33 cellular contexts compared by ENCODE assay signal in the genomic region with DNA sequence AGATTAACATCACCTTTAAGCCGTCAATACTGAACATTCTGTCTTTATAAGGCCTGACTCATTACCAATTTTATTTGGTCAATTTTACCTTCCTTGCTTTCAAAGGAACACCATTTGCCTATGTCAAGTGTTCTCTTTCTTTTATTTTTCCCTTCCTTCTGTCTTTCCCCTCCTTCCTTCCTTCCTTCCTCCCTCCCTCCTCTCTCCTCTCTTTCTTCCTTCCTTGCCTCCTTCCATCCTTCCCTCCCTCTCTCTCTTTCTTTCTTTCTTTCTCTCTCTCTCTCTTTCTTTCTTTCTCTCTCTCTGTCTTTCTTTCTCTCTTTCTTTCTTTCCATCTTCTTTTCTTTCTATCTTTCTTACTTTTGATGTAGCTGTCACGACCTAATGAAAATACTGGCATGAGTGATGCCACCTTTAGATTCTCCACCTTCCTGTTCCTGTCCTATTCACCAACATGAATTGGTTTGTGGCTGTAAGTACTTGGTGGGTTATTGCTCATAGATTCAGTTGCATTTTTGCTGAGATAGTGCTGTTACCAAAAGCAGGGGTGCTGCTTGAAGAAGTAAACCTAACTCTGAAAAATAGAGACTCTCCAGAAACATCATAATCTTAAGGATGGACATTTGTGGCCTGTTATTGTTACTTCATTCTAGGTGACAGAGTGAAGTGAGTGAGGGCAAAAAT. TPM values are rescaled to one million over a fixed set of nuclear protein-coding genes. Genes with fewer than 3 reads are reported as not detected.
DNase-seq lines count a peak whose midpoint lies in the region; ATAC-seq, FAIRE-seq and TF ChIP-seq lines count a peak whose summit lies in the region.
"Had no signal": no experiment of that assay in that cellular context is flagged by ENCODE, and none has a peak within 500 bp of the region (broad histone marks: within the 10 kb centered on the region; RNA-seq: fewer than 3 reads in every experiment).

No MANE protein-coding gene starts in this region.

- POLR2A ChIA-PET in K562 (lab: Yijun Ruan, JAX), result no interaction called here

- in situ Hi-C loops in K562 (cut with MboI), result no loop called here

- no peak overlapping the region for H2BK12ac ChIP-seq in mesenchymal stem cell (ENCODE audit: low read length in 2 of 2)

- no peak overlapping the region for H4K91ac ChIP-seq in mesenchymal stem cell (ENCODE audit: low read length)

- H3K4me3 Mint-ChIP-seq in activated naive CD4-positive, alpha-beta T cell treated with anti-CD3 and anti-CD28 coated beads for 36 hours, result no peak overlapping the region
- no peak overlapping the region for H3K4me3 Mint-ChIP-seq in T-helper 17 cell
- H3K4me3 Mint-ChIP-seq in stimulated activated naive CD8-positive, alpha-beta T cell treated with anti-CD3 and anti-CD28 coated beads, Interleukin-15, Interleukin-2, amounts not matched to agents 100 ng/mL and 50 ng/mL, for 24 hours, result peak overlapping the region; percentile 11
- H3K4me3 Mint-ChIP-seq: endodermal cell had no signal

- H3K18ac ChIP-seq in mesenchymal stem cell (ENCODE audit: low read depth in 1 of 2, low read length in 2 of 2), result no peak overlapping the region

- H2BK5ac ChIP-seq in mesenchymal stem cell (ENCODE audit: low read depth, low read length, poor library complexity, severe bottlenecking), result no peak overlapping the region

- peak; percentile 83 to 94 for ATAC-seq in activated naive CD4-positive, alpha-beta T cell treated with anti-CD3 and anti-CD28 coated beads, Interleukin-2, amount 50 U/mL, for 72 hours
- ATAC-seq in T-helper 17 cell (no peak), K562 (no peak), GM18511 (IDR thresholded peaks at IDR 0.05; ENCODE audit: unreplicated experiment) (no peak)
- ATAC-seq: esophagus mucosa, HCT116, heart right ventricle, mucosa of descending colon had no signal

- no peak overlapping the region for H3K14ac ChIP-seq in mesenchymal stem cell (ENCODE audit: low read length in 2 of 2)

- H3K79me1 ChIP-seq in mesenchymal stem cell (replicated peaks; ENCODE audit: low read length, poor library complexity, severe bottlenecking), result no peaks in the 10 kb centered on the region

- H3K4me1 ChIP-seq in K562 (replicated peaks in 1 of 2; ENCODE audit: control insufficient read depth in 2 of 2, insufficient read depth in 2 of 2, low read length in 2 of 2), result peaks cover 18 to 41% of the 10 kb centered on the region in 2 experiments; a peak in 4 of 5 replicates
- no peaks in the 10 kb centered on the region for H3K4me1 ChIP-seq in mesenchymal stem cell (ENCODE audit: control insufficient read depth, insufficient read depth, low read depth, low read length)
- H3K4me1 ChIP-seq: parathyroid adenoma, right atrium auricular region, SJCRH30 had no signal

- no peak for TF ChIP-seq POLR2A in K562 (conservative IDR thresholded peaks at IDR 0.05)

- H3K9me3 ChIP-seq in T-helper 17 cell (ENCODE audit: control insufficient read depth, low read length, poor library complexity, severe bottlenecking), result no peaks in the 10 kb centered on the region
- no peaks in the 10 kb centered on the region for H3K9me3 ChIP-seq in K562 (replicated peaks; ENCODE audit: control insufficient read depth, insufficient read depth, low read depth, low read length)
- no peaks in the 10 kb centered on the region for H3K9me3 ChIP-seq in mesenchymal stem cell (ENCODE audit: control insufficient read depth, low read length)
- H3K9me3 ChIP-seq: heart right ventricle, MG63, mucosa of descending colon, right atrium auricular region, SJCRH30, thoracic aorta had no signal

- WGBS in K562 (ENCODE audit: insufficient coverage, low coverage, missing lambda C conversion rate), result 39% methylated on average over 2 of the region's 2 CpGs
- WGBS in mesenchymal stem cell, result 78% methylated on average over 2 of the region's 2 CpGs

- DNase-seq in activated naive CD4-positive, alpha-beta T cell treated with anti-CD3 and anti-CD28 coated beads, Interleukin-2, amount 50 U/mL, for 72 hours (ENCODE audit: low spot score in 2 of 2), result no peak
- DNase-seq in activated naive CD4-positive, alpha-beta T cell treated with anti-CD3 and anti-CD28 coated beads for 36 hours, result no peak
- DNase-seq in T-helper 17 cell, result no peak
- no peak for DNase-seq in K562 (ENCODE audit: extremely low read depth in 1 of 4, low spot score in 3 of 4)
- DNase-seq in mesenchymal stem cell, result no peak
- DNase-seq: activated CD8-positive, alpha-beta memory T cell treated with anti-CD3 and anti-CD28 coated beads, Interleukin-2, amount 50 U/mL, for 48 hours; activated gamma-delta T cell treated with Interleukin-2 at 50 U/mL for 16 hours; aorta; C1 segment of cervical spinal cord; DND-41; endodermal cell; foreskin fibroblast; heart right ventricle; MG63; mucosa of descending colon; NCI-H2081 treated with DMSO at 0.1 percent for 48 hours; NCI-H345; NCI-H774; SJCRH30; stimulated activated CD4-positive, alpha-beta T cell treated with anti-CD3 and anti-CD28 coated beads, Interleukin-4, amount 100 ng/mL, for 1 hour had no signal

- H3K36me3 Mint-ChIP-seq in activated naive CD4-positive, alpha-beta T cell treated with anti-CD3 and anti-CD28 coated beads, Interleukin-2, amount 50 U/mL, for 72 hours, result no peaks in the 10 kb centered on the region
- no peaks in the 10 kb centered on the region for H3K36me3 Mint-ChIP-seq in activated naive CD4-positive, alpha-beta T cell treated with anti-CD3 and anti-CD28 coated beads for 36 hours (ENCODE audit: low read depth)
- peaks cover 4% of the 10 kb centered on the region for H3K36me3 Mint-ChIP-seq in T-helper 17 cell (ENCODE audit: low read depth)
- no peaks in the 10 kb centered on the region for H3K36me3 Mint-ChIP-seq in stimulated activated naive CD8-positive, alpha-beta T cell treated with anti-CD3 and anti-CD28 coated beads, Interleukin-15, Interleukin-2, amounts not matched to agents 100 ng/mL and 50 ng/mL, for 24 hours (ENCODE audit: low read depth)

- H2BK120ac ChIP-seq in mesenchymal stem cell (ENCODE audit: low read depth, low read length), result no peak overlapping the region

- H4K20me1 ChIP-seq in K562 (replicated peaks; ENCODE audit: control insufficient read depth, insufficient read depth, low read length), result no peaks in the 10 kb centered on the region

- H3K9me1 ChIP-seq in K562 (ENCODE audit: control insufficient read depth, insufficient read depth, low read length), result no peaks in the 10 kb centered on the region

- H2AFZ ChIP-seq in K562 (ENCODE audit: low read depth, low read length) (no peak overlapping the region), mesenchymal stem cell (ENCODE audit: low read depth, low read length) (no peak overlapping the region)
- H2AFZ ChIP-seq: parathyroid adenoma had no signal

- BruUV-seq in K562 (replicated peaks; lab: Mats Ljungman, UMichigan), result no TSS peak

- no peak overlapping the region for H3K23ac ChIP-seq in mesenchymal stem cell (ENCODE audit: low read length in 2 of 2)

- H3K4me2 ChIP-seq in K562 (ENCODE audit: insufficient read depth, low read length) (no peak overlapping the region), mesenchymal stem cell (ENCODE audit: low read length, poor library complexity, severe bottlenecking) (no peak overlapping the region)

- no peaks in the 10 kb centered on the region for H3K27me3 Mint-ChIP-seq in activated naive CD4-positive, alpha-beta T cell treated with anti-CD3 and anti-CD28 coated beads for 36 hours (ENCODE audit: low read depth)
- H3K27me3 Mint-ChIP-seq in T-helper 17 cell, result no peaks in the 10 kb centered on the region
- H3K27me3 Mint-ChIP-seq in stimulated activated naive CD8-positive, alpha-beta T cell treated with anti-CD3 and anti-CD28 coated beads, Interleukin-15, Interleukin-2, amounts not matched to agents 100 ng/mL and 50 ng/mL, for 24 hours, result no peaks in the 10 kb centered on the region

- H2BK15ac ChIP-seq in mesenchymal stem cell (ENCODE audit: low read depth, poor library complexity, severe bottlenecking), result no peak overlapping the region

- peaks cover 5% of the 10 kb centered on the region; the same call in 2 of the 3 replicates for H3K79me2 ChIP-seq in K562 (ENCODE audit: control insufficient read depth, insufficient read depth, low read length)
- H3K79me2 ChIP-seq: parathyroid adenoma had no signal

- H3K27ac ChIP-seq in K562 (ENCODE audit: extremely low read depth, low read depth, low read length), result peak overlapping the region; percentile 12; the same call in 2 of the 3 replicates
- H3K27ac ChIP-seq in mesenchymal stem cell (ENCODE audit: low read length, poor library complexity, severe bottlenecking), result no peak overlapping the region
- H3K27ac ChIP-seq: cardiac muscle cell, coronary artery, heart right ventricle, parathyroid adenoma, right atrium auricular region, SJCRH30, thoracic aorta had no signal

- no peak for TF ChIP-seq EP300 in K562 (IDR thresholded peaks at IDR 0.05; ENCODE audit: low read length)

- peak overlapping the region in 1 of 2 donors; percentile 79 for H3K27ac Mint-ChIP-seq in activated naive CD4-positive, alpha-beta T cell treated with anti-CD3 and anti-CD28 coated beads, Interleukin-2, amount 50 U/mL, for 72 hours
- H3K27ac Mint-ChIP-seq in activated naive CD4-positive, alpha-beta T cell treated with anti-CD3 and anti-CD28 coated beads for 36 hours, result no peak overlapping the region
- H3K27ac Mint-ChIP-seq in T-helper 17 cell, result peak overlapping the region; percentile 84
- H3K27ac Mint-ChIP-seq in stimulated activated naive CD8-positive, alpha-beta T cell treated with anti-CD3 and anti-CD28 coated beads, Interleukin-15, Interleukin-2, amounts not matched to agents 100 ng/mL and 50 ng/mL, for 24 hours, result peak overlapping the region; percentile 81
- H3K27ac Mint-ChIP-seq: endodermal cell had no signal

- H3K9ac ChIP-seq in K562 (ENCODE audit: insufficient read depth in 1 of 2, low read depth in 2 of 2, low read length in 2 of 2) (no peak overlapping the region), mesenchymal stem cell (ENCODE audit: low read length) (no peak overlapping the region)
- H3K9ac ChIP-seq: parathyroid adenoma had no signal

- no peak for FAIRE-seq in K562 (lab: Jason Lieb, UNC)
- FAIRE-seq: urothelium cell line had no signal

- no peak for TF ChIP-seq RAD21 in K562 (CRISPR knock-in tag; conservative IDR thresholded peaks at IDR 0.05 in 1 of 2, IDR thresholded peaks at IDR 0.05 in 1 of 2)

- no peak for TF ChIP-seq CTCF in K562 (IDR thresholded peaks at IDR 0.05 in 2 of 3, conservative IDR thresholded peaks at IDR 0.05 in 1 of 3; ENCODE audit: insufficient read depth in 2 of 3, low read depth in 1 of 3, low read length in 3 of 3)

- no peaks in the 10 kb centered on the region for H3K9me3 Mint-ChIP-seq in activated naive CD4-positive, alpha-beta T cell treated with anti-CD3 and anti-CD28 coated beads, Interleukin-2, amount 50 U/mL, for 72 hours
- H3K9me3 Mint-ChIP-seq in activated naive CD4-positive, alpha-beta T cell treated with anti-CD3 and anti-CD28 coated beads for 36 hours, result no peaks in the 10 kb centered on the region
- no peaks in the 10 kb centered on the region for H3K9me3 Mint-ChIP-seq in stimulated activated naive CD8-positive, alpha-beta T cell treated with anti-CD3 and anti-CD28 coated beads, Interleukin-15, Interleukin-2, amounts not matched to agents 100 ng/mL and 50 ng/mL, for 24 hours
- H3K9me3 Mint-ChIP-seq: endodermal cell had no signal

- no peak overlapping the region for H2AK5ac ChIP-seq in mesenchymal stem cell (ENCODE audit: low read length, severe bottlenecking)

- intact Hi-C loops in activated naive CD4-positive, alpha-beta T cell treated with anti-CD3 and anti-CD28 coated beads for 36 hours (cut with micrococcal nuclease), result no loop called here
- intact Hi-C loops in K562 (cut with micrococcal nuclease), result no loop called here

- H3K4me1 Mint-ChIP-seq in activated naive CD4-positive, alpha-beta T cell treated with anti-CD3 and anti-CD28 coated beads for 36 hours (ENCODE audit: low read depth), result peaks cover 12% of the 10 kb centered on the region
- H3K4me1 Mint-ChIP-seq in T-helper 17 cell, result peaks cover 17% of the 10 kb centered on the region
- H3K4me1 Mint-ChIP-seq in stimulated activated naive CD8-positive, alpha-beta T cell treated with anti-CD3 and anti-CD28 coated beads, Interleukin-15, Interleukin-2, amounts not matched to agents 100 ng/mL and 50 ng/mL, for 24 hours (ENCODE audit: low read depth), result peaks cover 23% of the 10 kb centered on the region

- no peaks in the 10 kb centered on the region for H3K27me3 ChIP-seq in K562 (ENCODE audit: control insufficient read depth in 2 of 2, insufficient read depth in 2 of 2, low read length in 2 of 2)
- no peaks in the 10 kb centered on the region for H3K27me3 ChIP-seq in mesenchymal stem cell (ENCODE audit: control insufficient read depth in 1 of 2, insufficient read depth in 1 of 2, low read length in 2 of 2)
- H3K27me3 ChIP-seq: cardiac muscle cell, MG63, right atrium auricular region, SJCRH30 had no signal

- no peak overlapping the region for H3K4me3 ChIP-seq in K562
- no peak overlapping the region for H3K4me3 ChIP-seq in mesenchymal stem cell (ENCODE audit: insufficient read depth in 1 of 2, low read depth in 1 of 2, low read length in 2 of 2)
- H3K4me3 ChIP-seq: cardiac muscle cell, coronary artery, heart right ventricle, MG63, mucosa of descending colon, right atrium auricular region, SJCRH30, thoracic aorta had no signal

- CTCF ChIA-PET in activated naive CD4-positive, alpha-beta T cell treated with anti-CD3 and anti-CD28 coated beads for 36 hours (lab: Charles Lee), result no interaction called here
- CTCF ChIA-PET in K562 (lab: Yijun Ruan, JAX; ENCODE audit: low intra/inter-chr PET ratio), result no interaction called here

- no peak overlapping the region for H4K8ac ChIP-seq in mesenchymal stem cell (ENCODE audit: low read length)

- H3K36me3 ChIP-seq in K562 (ENCODE audit: control insufficient read depth, insufficient read depth, low read length) (no peaks in the 10 kb centered on the region), mesenchymal stem cell (ENCODE audit: control insufficient read depth in 1 of 2, insufficient read depth in 2 of 2, low read depth in 1 of 2, low read length in 2 of 2) (no peaks in the 10 kb centered on the region)
- H3K36me3 ChIP-seq: cardiac muscle cell, heart right ventricle, MG63, right atrium auricular region, SJCRH30, thoracic aorta had no signal

- H3K4ac ChIP-seq in mesenchymal stem cell (ENCODE audit: low read depth in 1 of 2, low read length in 2 of 2), result no peak overlapping the region

RNA-seq across cellular contexts. Expression of a gene that starts 33.8 kb away (rescaled TPM):
- total RNA-seq in activated naive CD4-positive, alpha-beta T cell treated with anti-CD3 and anti-CD28 coated beads, Interleukin-2, amount 50 U/mL, for 72 hours, result 100 to 1,000 TPM; 101 to 134 TPM
- total RNA-seq in activated naive CD4-positive, alpha-beta T cell treated with anti-CD3 and anti-CD28 coated beads for 36 hours, result 100 to 1,000 TPM; 110 to 114 TPM
- total RNA-seq in T-helper 17 cell (100 to 1,000 TPM; 160 to 187 TPM), K562 (2014; rRNA removed) (25.1 and 33.4 TPM in 2 replicates), K562 (2014; rRNA removed; fragmentation: Illumina TruSeq; extraction: Trizol) (27.3 and 28.7 TPM in 2 replicates), K562 (2015; rRNA removed; fragmentation: Illumina TruSeq; extraction: Trizol) (32.4 and 34.3 TPM in 2 replicates), K562 (2021) (49.4 and 53.8 TPM in 2 replicates)
- 66.2 and 95.4 TPM in 2 replicates for total RNA-seq in K562 (2011; cell fraction: chromatin; rRNA removed; ENCODE audit: low replicate concordance)
- 34.0 and 43.2 TPM in 2 replicates for total RNA-seq in K562 (2011; cell fraction: nucleolus; rRNA removed)
- total RNA-seq in K562 (2011; cell fraction: nucleoplasm; rRNA removed), result 56.7 and 77.1 TPM in 2 replicates
- polyA plus RNA-seq in K562 (2011; rRNA removed) (15.3 and 34.5 TPM in 2 replicates), K562 (2014; fragmentation: Illumina TruSeq; extraction: Trizol) (30.9 and 32.8 TPM in 2 replicates), K562 (2014; fragmentation: Nextera tagmentation; extraction: Ambion mirVana) (10 to 100 TPM; 14.4 to 14.5 TPM), K562 (2014; rRNA removed) (19.6 and 23.4 TPM in 2 replicates)
- polyA plus RNA-seq in K562 (2011; cell fraction: cytosol; rRNA removed), result 11.0 and 29.6 TPM in 2 replicates
- 25.1 and 49.4 TPM in 2 replicates for polyA plus RNA-seq in K562 (2011; cell fraction: nucleus; rRNA removed)
- polyA plus RNA-seq in K562 (2012), result 26.9 and 57.9 TPM in 2 replicates
- polyA minus RNA-seq in K562 (2011; rRNA and poly(A)+ RNA removed), result 33.3 and 80.3 TPM in 2 replicates
- 19.0 and 43.3 TPM in 2 replicates for polyA minus RNA-seq in K562 (2011; cell fraction: cytosol; rRNA and poly(A)+ RNA removed)
- 32.4 and 104 TPM in 2 replicates for polyA minus RNA-seq in K562 (2011; cell fraction: nucleus; rRNA and poly(A)+ RNA removed)
- 0.01 TPM for polyA plus RNA-seq in mesenchymal stem cell (2013, experiment 1 of 2)
- polyA plus RNA-seq in mesenchymal stem cell (2013, experiment 2 of 2), result 0.01 TPM
- total RNA-seq: cardiac muscle cell, HT-29, RPMI7951 had no signal
- polyA plus RNA-seq: neural cell had no signal

Comparison
In these comparisons a context has a peak if more than half of its experiments do, and no peak if none do; other contexts are left out.
1. ATAC-seq: peak in activated naive CD4-positive, alpha-beta T cell treated with anti-CD3 and anti-CD28 coated beads, Interleukin-2, amount 50 U/mL, for 72 hours (2 of 2); none in T-helper 17 cell (single experiment), K562 (single experiment) and GM18511 (single experiment).